In the genomic region with DNA sequence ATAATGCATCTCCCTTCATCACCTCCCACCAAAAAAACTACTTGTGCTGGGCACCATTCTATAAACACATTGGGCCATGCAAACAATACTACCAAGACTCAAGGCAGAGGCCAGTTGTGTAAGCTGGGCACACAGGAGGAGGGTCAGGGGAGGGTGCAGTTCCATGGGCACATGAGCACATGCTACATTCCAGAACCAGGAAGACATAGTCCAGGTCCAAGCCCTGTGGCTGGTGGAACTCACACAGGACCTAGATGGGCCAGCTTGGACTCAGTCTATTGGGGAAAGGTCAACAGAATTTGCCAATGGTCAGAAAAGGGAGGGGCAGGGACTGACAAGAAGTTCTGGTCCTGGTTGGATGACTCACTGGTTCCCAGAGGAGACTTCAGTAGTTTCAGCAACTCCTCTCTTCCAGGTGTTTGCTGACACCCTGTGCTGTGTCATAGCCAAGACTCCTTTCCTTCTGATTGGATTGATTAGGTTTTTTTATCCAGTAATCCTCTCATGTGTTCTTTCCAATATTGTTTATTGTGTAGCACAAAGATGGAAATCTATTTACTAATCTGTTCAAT, we compare ENCODE assay signal across 19 cellular contexts.
"Had no signal": no experiment of that assay in that cellular context is flagged by ENCODE, and none has a peak within 500 bp of the region (broad histone marks: within the 10 kb centered on the region; RNA-seq: fewer than 3 reads in every experiment).

No MANE protein-coding gene starts in this region.

- ATAC-seq: gastrocnemius medialis; left colon; naive thymus-derived CD8-positive, alpha-beta T cell had no signal

- FAIRE-seq: endothelial cell of umbilical vein, kidney had no signal

- H3K4me3 ChIP-seq: coronary artery, gastrocnemius medialis, sigmoid colon, skin epidermis, stomach, uterus had no signal

- H3K36me3 Mint-ChIP-seq: immature natural killer cell; naive thymus-derived CD8-positive, alpha-beta T cell; type B pancreatic cell had no signal

- H3K27ac ChIP-seq: coronary artery, gastrocnemius medialis, neutrophil, sigmoid colon, skin epidermis, stomach, uterus had no signal

- H3K4me3 Mint-ChIP-seq: endodermal cell; immature natural killer cell; naive thymus-derived CD8-positive, alpha-beta T cell; type B pancreatic cell had no signal

- H3K27me3 ChIP-seq: gastrocnemius medialis, neutrophil, sigmoid colon, uterus had no signal

- H3K9me3 ChIP-seq: gastrocnemius medialis, neutrophil, sigmoid colon, stomach, uterus had no signal

- H3K9me3 Mint-ChIP-seq: endodermal cell, type B pancreatic cell had no signal

- H3K4me1 Mint-ChIP-seq: immature natural killer cell; naive thymus-derived CD8-positive, alpha-beta T cell had no signal

- H3K27ac Mint-ChIP-seq: endodermal cell; immature natural killer cell; naive thymus-derived CD8-positive, alpha-beta T cell; type B pancreatic cell had no signal

- DNase-seq: effector CD4-positive, alpha-beta T cell; erythroblast; gastrocnemius medialis; glutamatergic neuron; immature natural killer cell; kidney; left colon; naive thymus-derived CD8-positive, alpha-beta T cell; sigmoid colon; stimulated activated CD4-positive, alpha-beta T cell treated with anti-CD3 and anti-CD28 coated beads, Interleukin-12 subunit alpha, Interleukin-12 subunit beta, amount 100 ng/mL, for 4 hours; stimulated activated naive CD4-positive, alpha-beta T cell; stomach; uterus had no signal

- H3K4me1 ChIP-seq: gastrocnemius medialis, sigmoid colon, stomach, uterus had no signal

- H3K36me3 ChIP-seq: gastrocnemius medialis, neutrophil, sigmoid colon, stomach, uterus had no signal
